1 cellular context compared by ENCODE assay signal in genomic region chr6:31205638-31206037, GRCh38.
TF ChIP-seq lines count a peak whose summit lies in the region.

No MANE protein-coding gene starts in this region.

TF ChIP-seq in K562, 482 proteins besides CTCF, POLR2A, EP300 and RAD21:
- TF ChIP-seq ZNF133 (CRISPR knock-in tag; IDR thresholded peaks at IDR 0.05): no peak
- TF ChIP-seq MEIS2 (IDR thresholded peaks at IDR 0.05; ENCODE audit: partially characterized antibody): peak; percentile 13
- TF ChIP-seq DPF2 (IDR thresholded peaks at IDR 0.05): 0 out of 2 replicates have a peak, but pooled peaks have one; percentile 16
- TF ChIP-seq RBM25 (IDR thresholded peaks at IDR 0.05; ENCODE audit: low read depth, low read length, severe bottlenecking): no peak
- TF ChIP-seq, protein P1, sequence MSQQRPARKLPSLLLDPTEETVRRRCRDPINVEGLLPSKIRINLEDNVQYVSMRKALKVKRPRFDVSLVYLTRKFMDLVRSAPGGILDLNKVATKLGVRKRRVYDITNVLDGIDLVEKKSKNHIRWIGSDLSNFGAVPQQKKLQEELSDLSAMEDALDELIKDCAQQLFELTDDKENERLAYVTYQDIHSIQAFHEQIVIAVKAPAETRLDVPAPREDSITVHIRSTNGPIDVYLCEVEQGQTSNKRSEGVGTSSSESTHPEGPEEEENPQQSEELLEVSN (IDR thresholded peaks at IDR 0.05; ENCODE audit: borderline replicate concordance in 1 of 2, extremely low read depth in 1 of 2, insufficient read depth in 1 of 2, insufficient read length in 1 of 2, low read depth in 1 of 2, low read length in 1 of 2, poor library complexity in 1 of 2, severe bottlenecking in 1 of 2): no peak
- TF ChIP-seq SMARCC2 (IDR thresholded peaks at IDR 0.05; ENCODE audit: low read depth): no peak
- TF ChIP-seq IRF9 (tag; IDR thresholded peaks at IDR 0.05): no peak
- TF ChIP-seq HOMEZ (CRISPR knock-in tag; IDR thresholded peaks at IDR 0.05): no peak
- 0 out of 2 replicates have a peak, but pooled peaks have one; percentile 10 for TF ChIP-seq PKNOX1 (IDR thresholded peaks at IDR 0.05)
